18 cellular contexts compared by ENCODE assay signal in genomic region chr6:18171861-18172260, GRCh38.
"Had no signal": no experiment of that assay in that cellular context is flagged by ENCODE, and none has a peak within 500 bp of the region (broad histone marks: within the 10 kb centered on the region; RNA-seq: fewer than 3 reads in every experiment).

No MANE protein-coding gene starts in this region.

- H3K27me3 ChIP-seq: stomach, vagina had no signal

- H3K27ac ChIP-seq: vagina had no signal

- ATAC-seq: sciatic nerve; stimulated activated memory B cell treated with anti-CD40 and anti-IgM and Interleukin-4, amounts not matched to agents 10 μg/mL and 1 μg/mL and 100 μg/mL, for 72 hours had no signal

- H3K4me3 ChIP-seq: stomach, vagina had no signal

- H3K4me1 ChIP-seq: stomach, vagina had no signal

- DNase-seq: activated CD4-positive, alpha-beta memory T cell treated with anti-CD3 and anti-CD28 coated beads, Interleukin-2, amount 10 ng/mL, durations not matched to agents 7 days and 5 days; activated CD4-positive, alpha-beta T cell treated with anti-CD3 and anti-CD28 coated beads for 48 hours; activated effector memory CD4-positive, alpha-beta T cell treated with anti-CD3 and anti-CD28 coated beads, Interleukin-2, amount 50 U/mL, for 16 hours; activated naive CD4-positive, alpha-beta T cell treated with anti-CD3 and anti-CD28 coated beads, Interleukin-2, amount 10 ng/mL, durations not matched to agents 7 days and 5 days; amygdala; cerebellar nuclear complex; cortex of kidney; hippocampal formation; mesenchymal stem cell; occipital lobe; small intestine; stimulated activated CD4-positive, alpha-beta T cell treated with anti-CD3 and anti-CD28 coated beads, Interleukin-15, amount 100 ng/mL, for 24 hours; stomach; trophoblast cell had no signal

- FAIRE-seq: frontal cortex, small intestine had no signal

- H3K9me3 ChIP-seq: vagina had no signal
